In the genomic region with DNA sequence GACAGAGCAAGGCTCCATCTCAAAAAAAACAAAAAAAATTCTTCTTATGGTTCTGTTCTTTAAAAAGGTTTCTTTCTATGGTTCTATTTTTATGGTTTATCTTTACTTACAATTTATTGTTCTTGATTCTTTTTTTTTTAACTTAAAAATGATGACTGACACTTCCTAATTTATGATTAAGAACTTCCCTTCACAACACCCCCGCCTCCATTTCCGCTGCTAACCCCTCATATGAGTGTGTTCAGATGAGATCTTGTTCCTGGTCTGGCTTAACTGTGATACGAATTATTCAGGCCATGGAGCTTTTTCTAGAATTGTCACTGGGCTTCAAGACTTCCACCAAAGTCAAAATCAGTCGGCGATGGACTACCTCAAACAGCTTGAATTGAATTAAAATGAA, we compare ENCODE assay signal across 16 cellular contexts. TPM values are rescaled to one million over a fixed set of nuclear protein-coding genes. Genes with fewer than 3 reads are reported as not detected.
DNase-seq lines count a peak whose midpoint lies in the region; ATAC-seq and TF ChIP-seq lines count a peak whose summit lies in the region.
"Had no signal": no experiment of that assay in that cellular context is flagged by ENCODE, and none has a peak within 500 bp of the region (broad histone marks: within the 10 kb centered on the region; RNA-seq: fewer than 3 reads in every experiment).

No MANE protein-coding gene starts in this region.

- peaks cover 31% of the 10 kb centered on the region for H3K36me3 Mint-ChIP-seq in activated CD8-positive, alpha-beta T cell treated with anti-CD3 and anti-CD28 coated beads for 36 hours (ENCODE audit: low read depth)
- peaks cover 17% of the 10 kb centered on the region for H3K36me3 Mint-ChIP-seq in memory B cell

- POLR2A ChIA-PET in activated CD8-positive, alpha-beta T cell treated with anti-CD3 and anti-CD28 coated beads for 36 hours (lab: Charles Lee): interaction anchor here (0.6 to 0.7 kb wide), 2 partner anchors 12 to 204 kb away, joined by 3 read pairs; no protein-coding TSS in a partner anchor

- H3K9me3 Mint-ChIP-seq in activated CD8-positive, alpha-beta T cell treated with anti-CD3 and anti-CD28 coated beads for 36 hours: no peaks in the 10 kb centered on the region
- no peaks in the 10 kb centered on the region for H3K9me3 Mint-ChIP-seq in memory B cell

- no peaks in the 10 kb centered on the region for H3K27me3 Mint-ChIP-seq in activated CD8-positive, alpha-beta T cell treated with anti-CD3 and anti-CD28 coated beads for 36 hours
- H3K27me3 Mint-ChIP-seq in memory B cell: no peaks in the 10 kb centered on the region

- peak overlapping the region; percentile 80 for H3K27ac Mint-ChIP-seq in activated CD8-positive, alpha-beta T cell treated with anti-CD3 and anti-CD28 coated beads for 36 hours
- peak overlapping the region; percentile 8 for H3K27ac Mint-ChIP-seq in memory B cell

- H3K36me3 ChIP-seq in Karpas-422 (ENCODE audit: insufficient read depth, low read length) (no peaks in the 10 kb centered on the region; the same call in 1 of the 2 replicates), gastroesophageal sphincter (no peaks in the 10 kb centered on the region)
- H3K36me3 ChIP-seq: transverse colon had no signal

- H3K79me2 ChIP-seq in Karpas-422 (ENCODE audit: low read length): peaks cover 80% of the 10 kb centered on the region

- intact Hi-C loops in activated CD8-positive, alpha-beta T cell treated with anti-CD3 and anti-CD28 coated beads for 36 hours (cut with micrococcal nuclease): no loop called here

- H2AFZ ChIP-seq in Karpas-422 (ENCODE audit: low read length): no peak overlapping the region

- H3K27me3 ChIP-seq in Karpas-422 (ENCODE audit: low read length) (no peaks in the 10 kb centered on the region), gastroesophageal sphincter (no peaks in the 10 kb centered on the region)
- H3K27me3 ChIP-seq: transverse colon had no signal

- CTCF ChIA-PET in activated CD8-positive, alpha-beta T cell treated with anti-CD3 and anti-CD28 coated beads for 36 hours (lab: Charles Lee): no interaction called here

- no peak overlapping the region for H3K4me3 ChIP-seq in Karpas-422 (ENCODE audit: low read length)
- no peak overlapping the region for H3K4me3 ChIP-seq in gastroesophageal sphincter
- H3K4me3 ChIP-seq: psoas muscle, transverse colon had no signal

- peak; percentile 14 to 30 for DNase-seq in activated CD8-positive, alpha-beta memory T cell treated with anti-CD3 and anti-CD28 coated beads for 4 hours (ENCODE audit: low read depth in 2 of 2)
- DNase-seq in activated CD8-positive, alpha-beta memory T cell treated with anti-CD3 and anti-CD28 coated beads, Interleukin-2, amount 50 U/mL, for 48 hours: no peak
- peak; percentile 64 for DNase-seq in activated CD8-positive, alpha-beta T cell treated with anti-CD3 and anti-CD28 coated beads for 36 hours
- DNase-seq in memory B cell (ENCODE audit: low spot score in 2 of 2): no peak
- DNase-seq in stimulated activated CD8-positive, alpha-beta memory T cell treated with anti-CD3 and anti-CD28 coated beads, Interleukin-4, amount 100 ng/mL, for 4 hours (ENCODE audit: low read depth in 2 of 2, low spot score in 1 of 2): peak; percentile 3 to 14
- DNase-seq in Karpas-422: no peak
- DNase-seq: DMS53; effector memory CD4-positive, alpha-beta T cell; NCI-H1092 treated with DMSO at 0.1 percent for 48 hours; NCI-H446; PC-3; psoas muscle; transverse colon had no signal

- no peak for TF ChIP-seq EP300 in gastroesophageal sphincter (IDR thresholded peaks at IDR 0.05)

- no peak overlapping the region for H3K9ac ChIP-seq in Karpas-422 (ENCODE audit: low read length)

- TF ChIP-seq CTCF in activated CD8-positive, alpha-beta T cell treated with anti-CD3 and anti-CD28 coated beads for 36 hours (IDR thresholded peaks at IDR 0.05): no peak
- TF ChIP-seq CTCF in gastroesophageal sphincter (IDR thresholded peaks at IDR 0.05): no peak

- H3K4me2 ChIP-seq in Karpas-422 (ENCODE audit: low read depth, low read length, poor library complexity, severe bottlenecking): no peak overlapping the region

- H4K20me1 ChIP-seq in Karpas-422 (ENCODE audit: insufficient read depth, low read depth, low read length): no peaks in the 10 kb centered on the region

- no peak overlapping the region for H3K4me3 Mint-ChIP-seq in activated CD8-positive, alpha-beta T cell treated with anti-CD3 and anti-CD28 coated beads for 36 hours
- H3K4me3 Mint-ChIP-seq in memory B cell: no peak overlapping the region

- H3K27ac ChIP-seq in Karpas-422 (ENCODE audit: low read length) (no peak overlapping the region), gastroesophageal sphincter (no peak overlapping the region)
- H3K27ac ChIP-seq: psoas muscle, transverse colon had no signal

- TF ChIP-seq POLR2A in gastroesophageal sphincter (IDR thresholded peaks at IDR 0.05): no peak

- peak; percentile 45 for ATAC-seq in activated CD8-positive, alpha-beta T cell treated with anti-CD3 and anti-CD28 coated beads for 36 hours
- ATAC-seq in memory B cell (ENCODE audit: low read depth) (no peak), HG02623 (IDR thresholded peaks at IDR 0.05; ENCODE audit: unreplicated experiment) (no peak), gastroesophageal sphincter (no peak)
- ATAC-seq: PC-3, psoas muscle had no signal

- H3K4me1 ChIP-seq in Karpas-422 (ENCODE audit: low read length): no peaks in the 10 kb centered on the region
- H3K4me1 ChIP-seq in gastroesophageal sphincter: no peaks in the 10 kb centered on the region
- H3K4me1 ChIP-seq: psoas muscle, transverse colon had no signal

- WGBS in gastroesophageal sphincter (ENCODE audit: low coverage in 1 of 2), 2 donors: 77% methylated on average over 5 of the region's 5 CpGs; no CpG with 5 or more reads in 1 of the 2 donors

- no peaks in the 10 kb centered on the region for H3K9me2 ChIP-seq in Karpas-422 (replicated peaks; ENCODE audit: insufficient read depth, low read length)

- H3K9me3 ChIP-seq in Karpas-422 (ENCODE audit: low read length) (no peaks in the 10 kb centered on the region), gastroesophageal sphincter (no peaks in the 10 kb centered on the region)
- H3K9me3 ChIP-seq: psoas muscle, transverse colon had no signal

- peaks cover 29% of the 10 kb centered on the region for H3K4me1 Mint-ChIP-seq in activated CD8-positive, alpha-beta T cell treated with anti-CD3 and anti-CD28 coated beads for 36 hours (ENCODE audit: low read depth)
- H3K4me1 Mint-ChIP-seq in memory B cell: peaks cover 8% of the 10 kb centered on the region

RNA-seq across cellular contexts. Expression of a gene that starts 33.9 kb away (rescaled TPM):
- 10 to 100 TPM; 22.1 to 23.3 TPM for total RNA-seq in activated CD8-positive, alpha-beta T cell treated with anti-CD3 and anti-CD28 coated beads for 36 hours
- 24.4 and 40.1 TPM in 2 replicates for total RNA-seq in Karpas-422 (2014; rRNA removed; shearing (Covaris generic); ENCODE audit: low replicate concordance)
- total RNA-seq in gastroesophageal sphincter: 10 to 100 TPM in 2 of 4 donors, 1 to 10 TPM in 2; 4.4 to 12.1 (median 9.4) TPM

RNA-seq across cellular contexts. Expression of a gene that starts 50.9 kb away (rescaled TPM):
- under 1 TPM in 1 of 2 experiments, not detected in 1; 0.16 TPM for total RNA-seq in activated CD8-positive, alpha-beta T cell treated with anti-CD3 and anti-CD28 coated beads for 36 hours
- not detected in 2 replicates for total RNA-seq in Karpas-422 (2014; rRNA removed; shearing (Covaris generic); ENCODE audit: low replicate concordance)
- total RNA-seq in gastroesophageal sphincter: under 1 TPM in 1 of 4 donors, not detected in 3; 0.54 TPM
- total RNA-seq: A673, PC-3, transverse colon had no signal

Comparison
In these comparisons a context has a peak if more than half of its experiments do, and no peak if none do; other contexts are left out.
1. DNase-seq: peak in activated CD8-positive, alpha-beta memory T cell treated with anti-CD3 and anti-CD28 coated beads for 4 hours (2 of 2), activated CD8-positive, alpha-beta T cell treated with anti-CD3 and anti-CD28 coated beads for 36 hours (single experiment) and stimulated activated CD8-positive, alpha-beta memory T cell treated with anti-CD3 and anti-CD28 coated beads, Interleukin-4, amount 100 ng/mL, for 4 hours (2 of 2); none in activated CD8-positive, alpha-beta memory T cell treated with anti-CD3 and anti-CD28 coated beads, Interleukin-2, amount 50 U/mL, for 48 hours (single experiment), memory B cell (0 of 2) and Karpas-422 (single experiment).